8 cellular contexts compared by ENCODE assay signal in the genomic region with DNA sequence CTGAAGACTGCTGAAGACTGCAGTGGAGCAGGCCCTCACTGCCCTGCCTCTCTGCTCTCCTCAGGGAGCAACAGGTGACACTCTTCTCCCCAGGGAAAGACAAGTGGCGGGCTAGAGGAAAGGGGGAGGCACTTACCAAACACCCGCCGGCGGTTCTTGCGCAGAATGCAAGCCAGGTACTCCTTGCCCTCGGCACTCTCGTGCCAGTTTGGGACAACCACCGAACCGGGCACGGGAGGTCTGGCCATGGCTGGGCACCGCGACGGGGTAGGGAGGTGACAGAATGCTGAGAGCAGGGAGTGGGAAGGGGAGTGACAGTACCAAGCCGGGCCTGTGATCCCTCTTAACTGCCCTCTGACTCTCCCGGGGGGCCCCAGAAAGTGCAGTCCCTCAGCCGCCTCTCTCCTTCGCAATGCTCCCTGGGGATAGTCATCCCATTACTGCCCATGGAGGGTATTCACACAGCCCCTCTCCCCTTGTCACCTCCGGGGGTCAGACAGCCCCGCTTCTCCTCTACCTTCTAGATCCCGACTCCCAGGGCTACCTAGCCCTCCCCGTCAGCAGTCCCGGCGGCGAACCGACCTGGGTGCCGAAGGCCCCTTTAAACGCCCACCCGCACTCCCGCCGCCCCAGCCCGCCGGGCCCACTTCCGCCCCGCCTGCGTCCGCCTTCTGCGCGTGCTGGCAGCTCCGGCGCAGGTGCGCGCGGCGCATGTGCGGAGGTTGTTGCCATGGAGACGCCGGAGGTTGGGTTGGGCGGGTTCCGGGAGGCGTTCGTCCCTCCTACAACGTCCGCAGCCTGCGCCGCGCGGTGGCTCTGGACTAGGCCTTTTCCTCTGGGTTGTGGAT. TPM values are rescaled to one million over a fixed set of nuclear protein-coding genes. Genes with fewer than 3 reads are reported as not detected.
DNase-seq lines count a peak whose midpoint lies in the region; ATAC-seq, FAIRE-seq and TF ChIP-seq lines count a peak whose summit lies in the region.

A gene with protein sequence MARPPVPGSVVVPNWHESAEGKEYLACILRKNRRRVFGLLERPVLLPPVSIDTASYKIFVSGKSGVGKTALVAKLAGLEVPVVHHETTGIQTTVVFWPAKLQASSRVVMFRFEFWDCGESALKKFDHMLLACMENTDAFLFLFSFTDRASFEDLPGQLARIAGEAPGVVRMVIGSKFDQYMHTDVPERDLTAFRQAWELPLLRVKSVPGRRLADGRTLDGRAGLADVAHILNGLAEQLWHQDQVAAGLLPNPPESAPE (minus strand): TSS at position 689 of the 848 bp plus-strand sequence. CDS start 441 bp downstream, at position 248.

- H3K4me1 Mint-ChIP-seq in activated naive CD4-positive, alpha-beta T cell treated with anti-CD3 and anti-CD28 coated beads, Interleukin-2, amount 10 ng/mL, durations not matched to agents 7 days and 5 days: peaks cover 39% of the 10 kb centered on the region

- 1 to 2% methylated on average over 16 to 38 of the region's 57 CpGs for WGBS in testis, 2 donors

- POLR2A ChIA-PET in HEK293T (lab: Yijun Ruan, JAX): interaction anchor here (0.9 to 1.8 kb wide), 7 partner anchors 8 to 164 kb away, joined by 3 to 7 read pairs (median 5); no protein-coding TSS in a partner anchor

- peaks cover 12% of the 10 kb centered on the region for H3K4me1 ChIP-seq in testis

- peak within 1 kb of the TSS; percentile 81 for H3K27ac Mint-ChIP-seq in activated naive CD4-positive, alpha-beta T cell treated with anti-CD3 and anti-CD28 coated beads, Interleukin-2, amount 10 ng/mL, durations not matched to agents 7 days and 5 days

- CTCF ChIA-PET in HEK293T (lab: Yijun Ruan, JAX): interaction anchor here (0.6 to 1.2 kb wide), 3 partner anchors 48 to 180 kb away, joined by 3 to 9 read pairs (median 3); no protein-coding TSS in a partner anchor
- CTCF ChIA-PET in activated naive CD4-positive, alpha-beta T cell treated with anti-CD3 and anti-CD28 coated beads, Interleukin-2, amount 10 ng/mL, durations not matched to agents 7 days and 5 days (lab: Charles Lee): interaction anchor here (0.9 to 1.6 kb wide), 6 partner anchors 9 to 154 kb away, joined by 3 to 4 read pairs (median 4); a partner anchor contains a TSS

- H3K27ac ChIP-seq in testis: peak within 1 kb of the TSS; percentile 6 to 76

- no peaks in the 10 kb centered on the region for H3K36me3 ChIP-seq in testis (ENCODE audit: low read depth, missing control alignments)

- TF ChIP-seq CTCF in omental fat pad (IDR thresholded peaks at IDR 0.05): no peak
- peak in 1 of 3 experiments; percentile 20 for TF ChIP-seq CTCF in testis (IDR thresholded peaks at IDR 0.05)

- peak; percentile 98 for DNase-seq in HEK293T (ENCODE audit: extremely low spot score)
- peak; percentile 78 for DNase-seq in MV-4-11 (lab: John Stamatoyannopoulos, UW)
- DNase-seq in SK-MEL-5 (ENCODE audit: low read depth, low spot score): peak; percentile 90
- DNase-seq in activated naive CD4-positive, alpha-beta T cell treated with anti-CD3 and anti-CD28 coated beads, Interleukin-2, amount 10 ng/mL, durations not matched to agents 7 days and 5 days: peak; percentile 97
- DNase-seq in globus pallidus (ENCODE audit: low spot score): peak; percentile 72
- peak; percentile 78 for DNase-seq in omental fat pad (ENCODE audit: low spot score)
- peak; percentile 95 for DNase-seq in testis

- no peaks in the 10 kb centered on the region for H3K36me3 Mint-ChIP-seq in activated naive CD4-positive, alpha-beta T cell treated with anti-CD3 and anti-CD28 coated beads, Interleukin-2, amount 10 ng/mL, durations not matched to agents 7 days and 5 days

- H3K4me3 ChIP-seq in testis: peak within 1 kb of the TSS; percentile 64 to 76

- no peaks in the 10 kb centered on the region for H3K27me3 ChIP-seq in testis

- H3K27me3 Mint-ChIP-seq in activated naive CD4-positive, alpha-beta T cell treated with anti-CD3 and anti-CD28 coated beads, Interleukin-2, amount 10 ng/mL, durations not matched to agents 7 days and 5 days: no peaks in the 10 kb centered on the region

- TF ChIP-seq POLR2A in testis (IDR thresholded peaks at IDR 0.05): peak; percentile 6

- H3K9me3 Mint-ChIP-seq in activated naive CD4-positive, alpha-beta T cell treated with anti-CD3 and anti-CD28 coated beads, Interleukin-2, amount 10 ng/mL, durations not matched to agents 7 days and 5 days: peaks cover 3% of the 10 kb centered on the region

- peak within 1 kb of the TSS; percentile 75 for H3K4me3 Mint-ChIP-seq in activated naive CD4-positive, alpha-beta T cell treated with anti-CD3 and anti-CD28 coated beads, Interleukin-2, amount 10 ng/mL, durations not matched to agents 7 days and 5 days

- no peaks in the 10 kb centered on the region for H3K9me3 ChIP-seq in testis

- FAIRE-seq in G401.6 (lab: Jason Lieb, UNC): peak; percentile 34

- in situ Hi-C loops in SK-MEL-5 (cut with HindIII; ENCODE audit: low pct_unique_long_range_greater_than_20kb, low sequenced_read_pairs): no loop called here

- peak; percentile 91 for ATAC-seq in omental fat pad (ENCODE audit: low FRiP score)

- intact Hi-C loops in testis (cut with DNase I; ENCODE audit: low total_unique reads): no loop called here

TF ChIP-seq in HEK293T, 16 proteins besides CTCF, POLR2A, EP300 and RAD21:
- no peak for TF ChIP-seq ARNT (IDR thresholded peaks at IDR 0.05)
- peak; percentile 39; the same call in 1 of the 2 replicates for TF ChIP-seq L3MBTL2 (conservative IDR thresholded peaks at IDR 0.05)

RNA-seq across cellular contexts. Expression of the gene that starts here (rescaled TPM):
- 4.9 and 7.1 TPM in 2 replicates for total RNA-seq in SK-MEL-5 (2014; rRNA removed; shearing (Covaris generic))
- polyA plus RNA-seq in SK-MEL-5 (2015; cell fraction: cytosol; rRNA removed): 5.9 and 11.8 TPM in 2 replicates
- 6.1 and 12.5 TPM in 2 replicates for polyA plus RNA-seq in SK-MEL-5 (2015; cell fraction: nucleus; rRNA removed)
- 10 to 100 TPM in 1 of 4 donors, 1 to 10 TPM in 3; 2.0 to 13.3 (median 4.7) TPM for total RNA-seq in omental fat pad
- 10 to 100 TPM; 11.1 to 11.8 TPM for total RNA-seq in testis
- polyA plus RNA-seq in testis (ENCODE audit: insufficient read depth, low read depth, low replicate concordance): 10.6 TPM

Comparison
In these comparisons a context has a peak if more than half of its experiments do, and no peak if none do; other contexts are left out.
1. Peak in every context shown above with its lines: DNase-seq, ATAC-seq, H3K4me3 ChIP-seq and H3K27ac ChIP-seq.